ENCODE assay signal across 14 cellular contexts in the genomic region with DNA sequence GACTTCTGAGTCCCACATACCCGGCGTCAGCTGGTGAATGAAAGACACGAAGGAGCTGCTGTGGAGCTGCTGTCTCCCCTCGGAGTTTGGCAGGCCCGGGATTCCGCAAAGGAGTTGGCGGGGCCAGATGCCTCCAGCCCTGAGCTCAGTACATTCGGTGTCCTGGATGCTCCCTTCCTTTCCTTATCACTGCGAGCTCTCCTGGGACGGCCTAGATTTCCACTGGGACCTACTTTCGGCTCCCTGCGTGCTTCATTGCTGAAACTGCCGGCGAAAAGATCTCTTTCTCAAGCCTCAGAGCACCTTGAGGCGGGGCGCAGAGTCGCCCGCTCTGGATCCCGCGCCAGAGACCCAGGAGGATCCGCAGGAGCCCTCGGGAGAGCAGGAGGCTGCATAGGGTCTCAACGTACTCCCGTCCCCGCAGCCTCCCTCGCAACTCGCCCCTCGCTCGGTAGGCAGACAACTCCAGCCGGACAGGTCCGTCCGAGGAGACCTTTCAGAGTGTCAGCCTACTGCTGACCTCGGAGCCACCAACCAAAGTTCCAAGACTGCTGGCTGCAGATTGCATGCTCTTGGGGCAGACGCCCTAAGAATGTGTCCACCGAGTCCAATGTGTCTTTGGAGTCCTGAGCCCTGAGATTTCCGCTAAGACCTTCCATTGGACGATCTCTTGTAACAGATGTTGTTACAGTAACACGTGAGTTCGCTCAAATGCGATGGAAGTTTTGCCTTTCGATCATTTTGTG. TPM values are rescaled to one million over a fixed set of nuclear protein-coding genes. Genes with fewer than 3 reads are reported as not detected.
DNase-seq lines count a peak whose midpoint lies in the region; ATAC-seq, FAIRE-seq and TF ChIP-seq lines count a peak whose summit lies in the region.
"Had no signal": no experiment of that assay in that cellular context is flagged by ENCODE, and none has a peak within 500 bp of the region (broad histone marks: within the 10 kb centered on the region; RNA-seq: fewer than 3 reads in every experiment).

No MANE protein-coding gene starts in this region.

- H3K27me3 ChIP-seq in keratinocyte (ENCODE audit: control insufficient read depth, extremely low read depth, insufficient read depth, low read length): no peaks in the 10 kb centered on the region
- H3K27me3 ChIP-seq: tibial artery had no signal

- H3K27ac Mint-ChIP-seq in activated T-cell treated with anti-CD3 and anti-CD28 coated beads, Interleukin-2, amount 50 U/mL, for 24 hours: peak overlapping the region; percentile 48
- H3K27ac Mint-ChIP-seq in activated naive CD8-positive, alpha-beta T cell treated with anti-CD3 and anti-CD28 coated beads, Interleukin-2, amount 10 ng/mL, durations not matched to agents 7 days and 5 days: peak overlapping the region; percentile 65
- H3K27ac Mint-ChIP-seq in stimulated activated naive CD8-positive, alpha-beta T cell treated with anti-CD3 and anti-CD28 coated beads, Interleukin-15, amount 100 ng/mL, for 72 hours: no peak overlapping the region

- H3K9me1 ChIP-seq in keratinocyte (ENCODE audit: control insufficient read depth, extremely low read depth, insufficient read depth, low read length): no peaks in the 10 kb centered on the region

- FAIRE-seq in keratinocyte (lab: Jason Lieb, UNC): no peak
- FAIRE-seq: endometrium, GM12891 had no signal

- peak overlapping the region; percentile 38 for H3K4me2 ChIP-seq in keratinocyte (ENCODE audit: control insufficient read depth, extremely low read depth, insufficient read depth, low read depth, low read length)

- no peaks in the 10 kb centered on the region for H3K9me3 Mint-ChIP-seq in activated T-cell treated with anti-CD3 and anti-CD28 coated beads, Interleukin-2, amount 50 U/mL, for 24 hours
- H3K9me3 Mint-ChIP-seq in activated naive CD8-positive, alpha-beta T cell treated with anti-CD3 and anti-CD28 coated beads, Interleukin-2, amount 10 ng/mL, durations not matched to agents 7 days and 5 days: no peaks in the 10 kb centered on the region
- H3K9me3 Mint-ChIP-seq in stimulated activated naive CD8-positive, alpha-beta T cell treated with anti-CD3 and anti-CD28 coated beads, Interleukin-15, amount 100 ng/mL, for 72 hours: no peaks in the 10 kb centered on the region

- H3K36me3 Mint-ChIP-seq in activated T-cell treated with anti-CD3 and anti-CD28 coated beads, Interleukin-2, amount 50 U/mL, for 24 hours (ENCODE audit: low read depth): no peaks in the 10 kb centered on the region
- H3K36me3 Mint-ChIP-seq in activated naive CD8-positive, alpha-beta T cell treated with anti-CD3 and anti-CD28 coated beads, Interleukin-2, amount 10 ng/mL, durations not matched to agents 7 days and 5 days: peaks cover 7% of the 10 kb centered on the region

- peak overlapping the region; percentile 60 for H2AFZ ChIP-seq in keratinocyte (ENCODE audit: control insufficient read depth, low read length)

- DNase-seq in activated T-cell treated with anti-CD3 and anti-CD28 coated beads, Interleukin-2, amount 50 U/mL, for 24 hours: no peak
- DNase-seq in activated T-cell treated with anti-CD3 and anti-CD28 coated beads, Interleukin-2, amount 50 U/mL, for 1 hour: no peak
- no peak for DNase-seq in activated naive CD8-positive, alpha-beta T cell treated with anti-CD3 and anti-CD28 coated beads, Interleukin-2, amount 10 ng/mL, durations not matched to agents 7 days and 5 days
- DNase-seq in keratinocyte (ENCODE audit: low read depth, low spot score) (no peak), T-helper 1 cell (no peak), SIG-M5 treated with dmso at 0.1 percent for 504 hours (lab: John Stamatoyannopoulos, UW; ENCODE audit: unreplicated experiment) (no peak)
- DNase-seq in stimulated activated naive CD8-positive, alpha-beta T cell treated with anti-CD3 and anti-CD28 coated beads, Interleukin-15, amount 100 ng/mL, for 72 hours: no peak
- DNase-seq: ACHN, activated T-cell treated with anti-CD3 and anti-CD28 coated beads for 4 hours, NCI-H1092 treated with DMSO at 0.1 percent for 48 hours, tibial artery had no signal

- H3K4me3 ChIP-seq in keratinocyte (ENCODE audit: control insufficient read depth in 2 of 3, extremely low read depth in 1 of 3, insufficient read depth in 2 of 3, low read depth in 1 of 3, low read length in 3 of 3): peak overlapping the region in 1 of 3 experiments; percentile 5
- H3K4me3 ChIP-seq: tibial artery had no signal

- no peak overlapping the region for H3K9ac ChIP-seq in keratinocyte (ENCODE audit: control insufficient read depth, extremely low read depth, insufficient read depth, low read length)

- H3K4me1 Mint-ChIP-seq in activated T-cell treated with anti-CD3 and anti-CD28 coated beads, Interleukin-2, amount 50 U/mL, for 24 hours (ENCODE audit: low read depth): peaks cover 60% of the 10 kb centered on the region
- H3K4me1 Mint-ChIP-seq in activated naive CD8-positive, alpha-beta T cell treated with anti-CD3 and anti-CD28 coated beads, Interleukin-2, amount 10 ng/mL, durations not matched to agents 7 days and 5 days: peaks cover 34% of the 10 kb centered on the region
- H3K4me1 Mint-ChIP-seq in stimulated activated naive CD8-positive, alpha-beta T cell treated with anti-CD3 and anti-CD28 coated beads, Interleukin-15, amount 100 ng/mL, for 72 hours: peaks cover 69% of the 10 kb centered on the region

- no peak for ATAC-seq in activated naive CD8-positive, alpha-beta T cell treated with anti-CD3 and anti-CD28 coated beads, Interleukin-2, amount 10 ng/mL, durations not matched to agents 7 days and 5 days (ENCODE audit: low read depth)
- ATAC-seq in stimulated activated naive CD8-positive, alpha-beta T cell treated with anti-CD3 and anti-CD28 coated beads, Interleukin-15, amount 100 ng/mL, for 72 hours: no peak
- ATAC-seq in HG03097 (IDR thresholded peaks at IDR 0.05; ENCODE audit: low FRiP score, unreplicated experiment): no peak

- no peaks in the 10 kb centered on the region for H4K20me1 ChIP-seq in keratinocyte (ENCODE audit: control insufficient read depth, extremely low read depth, insufficient read depth, low read length)

- peaks cover 6% of the 10 kb centered on the region for H3K79me2 ChIP-seq in keratinocyte (ENCODE audit: control insufficient read depth, insufficient read depth, low read length)

- H3K27me3 Mint-ChIP-seq in activated T-cell treated with anti-CD3 and anti-CD28 coated beads, Interleukin-2, amount 50 U/mL, for 24 hours: no peaks in the 10 kb centered on the region
- H3K27me3 Mint-ChIP-seq in activated naive CD8-positive, alpha-beta T cell treated with anti-CD3 and anti-CD28 coated beads, Interleukin-2, amount 10 ng/mL, durations not matched to agents 7 days and 5 days: no peaks in the 10 kb centered on the region
- no peaks in the 10 kb centered on the region for H3K27me3 Mint-ChIP-seq in stimulated activated naive CD8-positive, alpha-beta T cell treated with anti-CD3 and anti-CD28 coated beads, Interleukin-15, amount 100 ng/mL, for 72 hours

- H3K27ac ChIP-seq in keratinocyte (ENCODE audit: control insufficient read depth, insufficient read depth, low read length): no peak overlapping the region
- H3K27ac ChIP-seq: tibial artery had no signal

- TF ChIP-seq CTCF in keratinocyte (optimal IDR thresholded peaks at IDR 0.05 in 1 of 3, IDR thresholded peaks at IDR 0.05 in 1 of 3, conservative IDR thresholded peaks at IDR 0.05 in 1 of 3; ENCODE audit: extremely low read depth in 1 of 3, insufficient read depth in 2 of 3, low read length in 3 of 3): no peak

- H3K36me3 ChIP-seq in keratinocyte (ENCODE audit: control insufficient read depth in 2 of 2, extremely low read depth in 1 of 2, insufficient read depth in 2 of 2, low read length in 2 of 2): peaks cover 0 to 2% of the 10 kb centered on the region in 2 experiments
- H3K36me3 ChIP-seq: tibial artery had no signal

- dilution Hi-C loops in keratinocyte (cut with MboI; ENCODE audit: extremely low pct_ligation_motif_present, low sequenced_read_pairs): no loop called here

- H3K4me1 ChIP-seq in keratinocyte (ENCODE audit: control insufficient read depth, extremely low read depth, insufficient read depth, low read length): peaks cover 15% of the 10 kb centered on the region
- H3K4me1 ChIP-seq: tibial artery had no signal

- no peaks in the 10 kb centered on the region for H3K9me3 ChIP-seq in keratinocyte (ENCODE audit: control insufficient read depth, low read depth, low read length)
- H3K9me3 ChIP-seq: tibial artery had no signal

- H3K4me3 Mint-ChIP-seq in activated T-cell treated with anti-CD3 and anti-CD28 coated beads, Interleukin-2, amount 50 U/mL, for 24 hours: peak overlapping the region; percentile 51
- peak overlapping the region; percentile 52 for H3K4me3 Mint-ChIP-seq in activated naive CD8-positive, alpha-beta T cell treated with anti-CD3 and anti-CD28 coated beads, Interleukin-2, amount 10 ng/mL, durations not matched to agents 7 days and 5 days
- peak overlapping the region; percentile 17 to 43 for H3K4me3 Mint-ChIP-seq in stimulated activated naive CD8-positive, alpha-beta T cell treated with anti-CD3 and anti-CD28 coated beads, Interleukin-15, amount 100 ng/mL, for 72 hours

- POLR2A ChIA-PET in activated naive CD8-positive, alpha-beta T cell treated with anti-CD3 and anti-CD28 coated beads, Interleukin-2, amount 10 ng/mL, durations not matched to agents 7 days and 5 days (lab: Charles Lee): interaction anchor here (0.7 to 1.5 kb wide), 2 partner anchors 14 to 27 kb away, joined by 4 to 6 read pairs; no protein-coding TSS in a partner anchor

RNA-seq across cellular contexts. Expression of a gene that starts 6.1 kb away (rescaled TPM):
- total RNA-seq in activated naive CD8-positive, alpha-beta T cell treated with anti-CD3 and anti-CD28 coated beads, Interleukin-2, amount 10 ng/mL, durations not matched to agents 7 days and 5 days: 10 to 100 TPM; 39.2 to 41.1 TPM
- polyA plus RNA-seq in keratinocyte: 0.13 to 0.19 TPM (median 0.17 TPM) in 3 replicates
- 0.35 TPM for polyA plus RNA-seq in keratinocyte (2011; ENCODE audit: low read depth)
- polyA plus RNA-seq in keratinocyte (2011; cell fraction: cytosol; rRNA removed): 0.07 and 0.09 TPM in 2 replicates
- 0.57 and 1.1 TPM in 2 replicates for polyA plus RNA-seq in keratinocyte (2011; cell fraction: nucleus; rRNA removed)
- 0.11 and 0.18 TPM in 2 replicates for polyA plus RNA-seq in keratinocyte (2012; ENCODE audit: low replicate concordance)
- polyA minus RNA-seq in keratinocyte: 0.43 to 2.7 TPM (median 2.7 TPM) in 3 replicates
- not detected for polyA minus RNA-seq in keratinocyte (2011; cell fraction: cytosol; rRNA and poly(A)+ RNA removed)
- polyA minus RNA-seq in keratinocyte (2011; cell fraction: nucleus; rRNA and poly(A)+ RNA removed): 2.7 and 2.8 TPM in 2 replicates

Comparison
In these comparisons a context has a peak if more than half of its experiments do, and no peak if none do; other contexts are left out.
1. H3K27ac Mint-ChIP-seq: peak in activated T-cell treated with anti-CD3 and anti-CD28 coated beads, Interleukin-2, amount 50 U/mL, for 24 hours (single experiment) and activated naive CD8-positive, alpha-beta T cell treated with anti-CD3 and anti-CD28 coated beads, Interleukin-2, amount 10 ng/mL, durations not matched to agents 7 days and 5 days (single experiment); none in stimulated activated naive CD8-positive, alpha-beta T cell treated with anti-CD3 and anti-CD28 coated beads, Interleukin-15, amount 100 ng/mL, for 72 hours (0 of 2).
2. Peak in every context shown above with its lines, with median percentiles within 50 percentile points of each other: H3K4me3 Mint-ChIP-seq.